In the genomic region with DNA sequence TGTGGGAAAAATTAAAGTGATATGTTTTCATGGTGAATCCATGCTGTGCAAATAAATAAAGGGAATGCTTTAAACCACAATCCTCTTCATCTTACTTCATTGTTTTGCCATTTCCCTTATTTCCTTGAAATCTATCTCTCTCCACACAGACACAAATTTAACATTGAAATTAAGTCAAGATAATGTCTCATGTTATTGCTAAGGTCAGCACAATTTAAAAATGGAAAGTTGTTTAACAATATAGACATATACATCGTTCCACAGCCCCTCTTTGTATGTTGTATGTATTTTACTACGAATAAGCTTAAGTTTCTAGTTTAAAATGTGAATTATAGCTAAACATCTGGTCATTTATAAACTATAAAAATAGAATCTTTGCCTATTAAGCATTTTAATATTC, we compare ENCODE assay signal across 9 cellular contexts.
"Had no signal": no experiment of that assay in that cellular context is flagged by ENCODE, and none has a peak within 500 bp of the region (broad histone marks: within the 10 kb centered on the region; RNA-seq: fewer than 3 reads in every experiment).

No MANE protein-coding gene starts in this region.

- H3K4me1 ChIP-seq: HAP-1 had no signal

- H3K36me3 ChIP-seq: HAP-1 had no signal

- FAIRE-seq: HTR-8/SVneo had no signal

- H3K9me3 ChIP-seq: HAP-1 had no signal

- H3K27ac ChIP-seq: KMS-11 had no signal

- H3K9ac ChIP-seq: KMS-11 had no signal

- H3K4me3 ChIP-seq: GM23338, HAP-1 had no signal

- H3K4me2 ChIP-seq: GM23338, KMS-11 had no signal

- ATAC-seq: GM23338, HCT116 had no signal

- DNase-seq: H7, HFFc6, Karpas-422, KBM-7 had no signal

- H2AFZ ChIP-seq: GM23338 had no signal
